ENCODE assay signal across 24 cellular contexts in the genomic region with DNA sequence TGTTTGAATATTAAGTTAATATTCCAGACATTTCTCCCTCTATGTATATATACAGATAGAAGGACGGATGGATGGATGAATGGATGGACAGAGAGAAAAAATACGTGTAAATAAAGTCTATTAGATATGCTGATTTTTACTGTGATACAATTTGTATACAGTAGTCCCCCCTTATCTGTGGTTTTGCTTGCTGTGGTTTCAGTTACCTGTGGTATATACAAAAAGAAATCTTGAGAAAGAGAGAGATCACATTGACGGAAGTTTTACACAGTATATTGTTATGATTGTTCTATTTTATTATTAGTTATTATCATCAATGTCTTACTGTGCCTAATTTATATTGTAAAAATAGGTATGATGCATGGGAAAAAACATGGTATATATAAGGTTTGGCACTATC.
"Had no signal": no experiment of that assay in that cellular context is flagged by ENCODE, and none has a peak within 500 bp of the region (broad histone marks: within the 10 kb centered on the region; RNA-seq: fewer than 3 reads in every experiment).

No MANE protein-coding gene starts in this region.

- DNase-seq: Kasumi-1; KG1; MM.1S; NCI-H1092 treated with DMSO at 0.1 percent for 48 hours; NCI-H1436; NCI-H187; NCI-H2029; NCI-H2081 treated with DMSO at 0.1 percent for 48 hours; NCI-H2171; NCI-H226; NCI-H446; NCI-H510A; NCI-H524 treated with DMSO at 0.1 percent for 48 hours; NCI-H69; NCI-H774; NK-92 treated with Interleukin-12 subunit alpha and Interleukin-12 subunit beta, amount 100 ng/mL, for 24 hours; OCI-M1; PC-9; Peyer's patch; SHP77 treated with DMSO at 0.1 percent for 48 hours; SJCRH30 had no signal

- H3K27me3 ChIP-seq: Peyer's patch, SJCRH30 had no signal

- H3K4me2 ChIP-seq: PC-9 had no signal

- H3K9me3 ChIP-seq: Peyer's patch, SJCRH30 had no signal

- H3K4me3 ChIP-seq: PC-9, Peyer's patch, SJCRH30 had no signal

- H3K4me1 ChIP-seq: Peyer's patch, SJCRH30 had no signal

- H3K27ac ChIP-seq: PC-9, Peyer's patch, SJCRH30 had no signal

- ATAC-seq: HepG2, Right ventricle myocardium inferior, SK-N-SH treated with all-trans-retinoic acid at 6 μM for 48 hours had no signal

- H2AFZ ChIP-seq: PC-9 had no signal
